20 cellular contexts compared by ENCODE assay signal in the genomic region with DNA sequence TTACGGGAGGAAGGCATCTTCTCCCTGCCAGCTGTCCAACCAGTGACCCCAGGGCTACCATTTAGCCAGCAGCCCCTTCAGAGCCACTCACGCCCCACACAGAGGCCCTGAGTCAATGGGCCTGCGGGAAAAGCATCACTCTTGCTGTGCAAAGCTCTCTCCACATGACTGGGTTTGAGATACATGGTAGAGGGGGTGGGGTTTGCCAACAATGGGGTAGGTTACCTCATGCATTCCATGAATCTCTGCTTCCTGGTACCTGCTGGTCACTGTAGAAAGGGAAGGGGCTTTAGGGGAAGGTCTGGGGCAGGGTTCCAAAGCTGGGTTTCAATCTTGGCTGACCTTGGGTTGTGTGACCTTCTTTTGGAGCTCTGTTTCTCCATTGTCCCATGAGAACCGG. TPM values are rescaled to one million over a fixed set of nuclear protein-coding genes. Genes with fewer than 3 reads are reported as not detected.
"Had no signal": no experiment of that assay in that cellular context is flagged by ENCODE, and none has a peak within 500 bp of the region (broad histone marks: within the 10 kb centered on the region; RNA-seq: fewer than 3 reads in every experiment).

No MANE protein-coding gene starts in this region.

- H3K27ac ChIP-seq: gastrocnemius medialis, heart right ventricle, psoas muscle, suprapubic skin had no signal

- H3K27ac Mint-ChIP-seq: activated T-helper 2 cell treated with anti-CD3 and anti-CD28 coated beads, Interferon-gamma antibody, Interleukin-2, Interleukin-4, amounts not matched to agents 10 μg/mL and 5 μg/mL and 100 μg/mL, durations not matched to agents 14 hours and 24 hours and 36 hours; effector memory CD8-positive, alpha-beta T cell; nephron had no signal

- ATAC-seq: effector memory CD8-positive, alpha-beta T cell; gastrocnemius medialis; heart right ventricle; psoas muscle; sciatic nerve; stimulated activated naive CD8-positive, alpha-beta T cell treated with anti-CD3 and anti-CD28 coated beads, Interleukin-15, Interleukin-2, amounts not matched to agents 100 U/mL and 50 U/mL, for 24 hours had no signal

- DNase-seq: activated CD4-positive, CD25-positive, alpha-beta regulatory T cell treated with anti-CD3 and anti-CD28 coated beads, Interleukin-2, amount 50 U/mL, for 72 hours; activated naive CD4-positive, alpha-beta T cell treated with anti-CD3 and anti-CD28 coated beads, Interleukin-2, amount 50 U/mL, for 16 hours; dermis blood vessel endothelial cell; effector memory CD8-positive, alpha-beta T cell; erythroblast; gastrocnemius medialis; heart right ventricle; psoas muscle; stimulated activated naive CD8-positive, alpha-beta T cell treated with anti-CD3 and anti-CD28 coated beads, Interleukin-15, Interleukin-2, amounts not matched to agents 100 U/mL and 50 U/mL, for 24 hours; T-helper 9 cell; trophoblast cell had no signal

- H3K4me3 Mint-ChIP-seq: effector memory CD8-positive, alpha-beta T cell; nephron had no signal

- H3K4me1 ChIP-seq: heart right ventricle, psoas muscle, suprapubic skin had no signal

- H3K27me3 ChIP-seq: gastrocnemius medialis, heart right ventricle had no signal

- H3K9me3 Mint-ChIP-seq: activated T-helper 2 cell treated with anti-CD3 and anti-CD28 coated beads, Interferon-gamma antibody, Interleukin-2, Interleukin-4, amounts not matched to agents 10 μg/mL and 5 μg/mL and 100 μg/mL, durations not matched to agents 14 hours and 24 hours and 36 hours; effector memory CD8-positive, alpha-beta T cell; nephron had no signal

- H3K4me3 ChIP-seq: gastrocnemius medialis, heart right ventricle, psoas muscle, suprapubic skin had no signal

- H3K36me3 ChIP-seq: gastrocnemius medialis, heart right ventricle, suprapubic skin had no signal

- H3K9me3 ChIP-seq: gastrocnemius medialis, heart right ventricle, psoas muscle, suprapubic skin had no signal

RNA-seq across cellular contexts. Expression of a gene that starts 43.7 kb away (rescaled TPM):
- total RNA-seq: activated T-helper 2 cell treated with anti-CD3 and anti-CD28 coated beads, Interferon-gamma antibody, Interleukin-2, Interleukin-4, amounts not matched to agents 10 μg/mL and 5 μg/mL and 100 μg/mL, durations not matched to agents 14 hours and 24 hours and 36 hours; astrocyte; chondrocyte; dermis blood vessel endothelial cell; gastrocnemius medialis; heart right ventricle; liver; mesenteric fat pad; omental fat pad; psoas muscle; sciatic nerve; suprapubic skin had no signal
